15 cellular contexts compared by ENCODE assay signal in genomic region chr13:29498426-29499040, GRCh38.
DNase-seq lines count a peak whose midpoint lies in the region; ATAC-seq and TF ChIP-seq lines count a peak whose summit lies in the region.
"Had no signal": no experiment of that assay in that cellular context is flagged by ENCODE, and none has a peak within 500 bp of the region (broad histone marks: within the 10 kb centered on the region; RNA-seq: fewer than 3 reads in every experiment).

No MANE protein-coding gene starts in this region.

- DNase-seq in activated CD4-positive, CD25-positive, alpha-beta regulatory T cell treated with anti-CD3 and anti-CD28 coated beads, Interleukin-2, amount 50 U/mL, for 72 hours: peak; percentile 7
- DNase-seq in IMR-90 (no peak), mesenteric fat pad (ENCODE audit: low spot score) (peak; percentile 87), NCI-H2081 treated with DMSO at 0.1 percent for 48 hours (lab: John Stamatoyannopoulos, UW) (no peak), GM13976 (ENCODE audit: low spot score) (no peak)
- DNase-seq: ACHN; BE2C; CD4-positive, alpha-beta memory T cell; DND-41; GDM1 had no signal

- H3K23ac ChIP-seq in IMR-90 (ENCODE audit: low read depth, low read length): no peak overlapping the region

- no peaks in the 10 kb centered on the region for H3K9me1 ChIP-seq in IMR-90 (ENCODE audit: insufficient read depth, low read length)

- no peaks in the 10 kb centered on the region for H3K36me3 ChIP-seq in IMR-90 (ENCODE audit: control insufficient read depth, insufficient read depth, low read length)
- H3K36me3 ChIP-seq: BE2C, HAP-1 had no signal

- H2BK20ac ChIP-seq in IMR-90 (ENCODE audit: low read depth, low read length): no peak overlapping the region

- H3K27ac ChIP-seq in IMR-90 (ENCODE audit: insufficient read depth, low read length): no peak overlapping the region
- H3K27ac ChIP-seq: C4-2B had no signal

- ATAC-seq in activated CD4-positive, CD25-positive, alpha-beta regulatory T cell treated with anti-CD3 and anti-CD28 coated beads, Interleukin-2, amount 50 U/mL, for 24 hours: no peak
- ATAC-seq in IMR-90 (ENCODE audit: low read depth) (no peak), esophagus mucosa (no peak)
- ATAC-seq: K562 had no signal

- H4K20me1 ChIP-seq in IMR-90 (ENCODE audit: insufficient read depth, low read length): no peaks in the 10 kb centered on the region

- H3K14ac ChIP-seq in IMR-90 (replicated peaks; ENCODE audit: low read depth, low read length): no peak overlapping the region

- H3K18ac ChIP-seq in IMR-90 (ENCODE audit: low read depth, low read length): no peak overlapping the region

- no peak overlapping the region for H2BK5ac ChIP-seq in IMR-90 (ENCODE audit: low read depth, low read length, poor library complexity, severe bottlenecking)

- no peak overlapping the region for H2BK120ac ChIP-seq in IMR-90 (ENCODE audit: low read depth, low read length)

- no peak for TF ChIP-seq POLR2A in IMR-90 (IDR thresholded peaks at IDR 0.05; ENCODE audit: low read depth, low read length)

- H3K56ac ChIP-seq in IMR-90 (ENCODE audit: extremely low read depth, insufficient read depth, low read length): no peak overlapping the region

- dilution Hi-C loops in IMR-90 (cut with HindIII; ENCODE audit: low sequenced_read_pairs, unreplicated experiment): no loop called here

- H2BK15ac ChIP-seq in IMR-90 (ENCODE audit: low read depth, low read length): no peak overlapping the region

- BruUV-seq in IMR-90 (replicated peaks; lab: Mats Ljungman, UMichigan): no TSS peak

- no peak overlapping the region for H3K4me3 ChIP-seq in IMR-90 (ENCODE audit: insufficient read depth, low read depth, low read length)
- H3K4me3 ChIP-seq: HAP-1, K562 had no signal

- H4K5ac ChIP-seq in IMR-90 (ENCODE audit: low read depth, low read length): no peak overlapping the region

- H2AFZ ChIP-seq in IMR-90 (replicated peaks; ENCODE audit: low read length, poor library complexity): no peak overlapping the region

- no peak overlapping the region for H2AK5ac ChIP-seq in IMR-90 (ENCODE audit: low read depth, low read length)

- no peak for TF ChIP-seq CTCF in IMR-90 (conservative IDR thresholded peaks at IDR 0.05; ENCODE audit: low read depth, low read length)
- no peak for TF ChIP-seq CTCF in GM13976 (IDR thresholded peaks at IDR 0.05; ENCODE audit: borderline replicate concordance, control extremely low read depth, extremely low read depth, insufficient read depth, missing control alignments)

- H3K9me3 ChIP-seq in IMR-90 (ENCODE audit: control insufficient read depth, insufficient read depth, low read length): no peaks in the 10 kb centered on the region
- H3K9me3 ChIP-seq: BE2C, HAP-1 had no signal

- no peak overlapping the region for H3K4ac ChIP-seq in IMR-90 (ENCODE audit: low read depth, low read length)

- POLR2A ChIA-PET in IMR-90 (lab: Charles Lee; ENCODE audit: unreplicated experiment): no interaction called here

- WGBS in IMR-90 (ENCODE audit: extremely low coverage in 2 of 2, insufficient read length in 1 of 2), 2 experiments: 88% methylated on average over 6 of the region's 13 CpGs; no CpG with 5 or more reads in 1 of the 2 experiments

- H4K91ac ChIP-seq in IMR-90 (ENCODE audit: insufficient read depth, low read depth, low read length): no peak overlapping the region

- no peak overlapping the region for H4K8ac ChIP-seq in IMR-90 (ENCODE audit: low read depth in 2 of 2, low read length in 2 of 2)

- CTCF ChIA-PET in IMR-90 (lab: Yijun Ruan, JAX): interaction anchor here (2.6 kb wide), 1 partner anchor 9 kb away, joined by 6 read pairs; no protein-coding TSS in a partner anchor

- intact Hi-C loops in IMR-90 (cut with micrococcal nuclease): no loop called here

- H3K9ac ChIP-seq in IMR-90 (ENCODE audit: low read depth, low read length): no peak overlapping the region

- H3K4me2 ChIP-seq in IMR-90 (ENCODE audit: low read depth, low read length): no peak overlapping the region

- H3K27me3 ChIP-seq in IMR-90 (ENCODE audit: control insufficient read depth, insufficient read depth, low read length): peaks cover 41% of the 10 kb centered on the region
- H3K27me3 ChIP-seq: BE2C had no signal

- H2AK9ac ChIP-seq in IMR-90 (replicated peaks; ENCODE audit: low read depth, low read length, poor library complexity): no peak overlapping the region

- H3K79me1 ChIP-seq in IMR-90 (ENCODE audit: low read depth in 1 of 2, low read length in 2 of 2): no peaks in the 10 kb centered on the region

- no peak for TF ChIP-seq RAD21 in IMR-90 (IDR thresholded peaks at IDR 0.05; ENCODE audit: low read length)

- peaks cover 9% of the 10 kb centered on the region; the same call in 1 of the 2 replicates for H3K4me1 ChIP-seq in IMR-90 (ENCODE audit: control insufficient read depth, insufficient read depth, low read length)
- H3K4me1 ChIP-seq: HAP-1 had no signal

- in situ Hi-C loops in IMR-90 (cut with MboI; ENCODE audit: low sequenced_read_pairs) (no loop called here), GM13976 (cut with MboI; ENCODE audit: low sequenced_read_pairs, unreplicated experiment) (no loop called here)

TF ChIP-seq in IMR-90, 13 proteins besides CTCF, POLR2A, EP300 and RAD21:
- no peak for TF ChIP-seq MXI1 (IDR thresholded peaks at IDR 0.05; ENCODE audit: borderline replicate concordance, low read depth, low read length)
- no peak for TF ChIP-seq BHLHE40 (IDR thresholded peaks at IDR 0.05; ENCODE audit: low read depth, low read length)
- TF ChIP-seq RCOR1 (IDR thresholded peaks at IDR 0.05; ENCODE audit: insufficient replicate concordance, low read length): no peak
- peak; percentile 19; the same call in 1 of the 2 replicates for TF ChIP-seq MAFK (IDR thresholded peaks at IDR 0.05; ENCODE audit: low read depth, low read length)

Comparison
In these comparisons a context has a peak if more than half of its experiments do, and no peak if none do; other contexts are left out.
1. DNase-seq: peak in activated CD4-positive, CD25-positive, alpha-beta regulatory T cell treated with anti-CD3 and anti-CD28 coated beads, Interleukin-2, amount 50 U/mL, for 72 hours (single experiment) and mesenteric fat pad (single experiment); none in IMR-90 (single experiment), NCI-H2081 treated with DMSO at 0.1 percent for 48 hours (single experiment) and GM13976 (single experiment).